Comparison of ENCODE assay signal across 1 cellular context in the genomic region with DNA sequence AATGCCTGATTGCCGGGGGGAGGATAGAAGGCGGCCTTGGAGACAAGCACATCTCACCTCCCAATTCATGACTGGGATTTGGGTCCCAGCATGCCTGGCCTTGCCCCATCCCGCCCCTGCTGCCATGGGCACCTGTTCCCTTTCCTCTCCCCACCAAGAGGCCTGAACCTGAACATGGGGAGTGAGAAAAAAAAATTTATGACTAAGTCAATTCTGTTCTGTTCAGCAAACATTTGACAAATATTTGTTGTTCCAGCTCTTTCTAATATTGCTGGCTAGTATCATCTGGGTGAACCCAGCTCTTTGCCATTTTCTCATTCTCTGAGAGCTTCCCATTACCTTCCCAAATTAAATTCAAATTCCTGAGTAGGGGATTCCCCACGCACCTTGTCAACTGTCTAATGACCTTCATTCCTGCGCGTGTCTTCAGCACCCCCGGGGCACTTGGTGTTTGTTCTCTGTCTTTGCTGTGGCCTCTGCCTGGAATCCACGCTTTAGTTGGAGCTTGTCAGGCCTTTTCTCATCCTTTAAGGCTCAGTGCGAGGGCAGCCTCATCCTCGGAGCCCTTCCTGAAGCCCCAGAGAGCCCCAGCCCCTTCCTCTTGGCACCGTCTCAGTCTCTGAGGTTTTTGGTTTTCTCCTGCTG.
TF ChIP-seq lines count a peak whose summit lies in the region.

No MANE protein-coding gene starts in this region.

TF ChIP-seq in GM12891, 5 proteins besides CTCF, POLR2A, EP300 and RAD21:
- TF ChIP-seq POLR2AphosphoS5 (IDR thresholded peaks at IDR 0.05; ENCODE audit: low read depth, low read length): no peak
- no peak for TF ChIP-seq TAF1 (IDR thresholded peaks at IDR 0.05; ENCODE audit: low read depth, low read length)
- TF ChIP-seq PAX5 (IDR thresholded peaks at IDR 0.05; ENCODE audit: insufficient read depth, low read length, severe bottlenecking): no peak
- TF ChIP-seq SPI1 (IDR thresholded peaks at IDR 0.05; ENCODE audit: low read depth, low read length): no peak
- no peak for TF ChIP-seq POU2F2 (IDR thresholded peaks at IDR 0.05; ENCODE audit: low read depth, low read length)
